ENCODE assay signal across 9 cellular contexts in the genomic region with DNA sequence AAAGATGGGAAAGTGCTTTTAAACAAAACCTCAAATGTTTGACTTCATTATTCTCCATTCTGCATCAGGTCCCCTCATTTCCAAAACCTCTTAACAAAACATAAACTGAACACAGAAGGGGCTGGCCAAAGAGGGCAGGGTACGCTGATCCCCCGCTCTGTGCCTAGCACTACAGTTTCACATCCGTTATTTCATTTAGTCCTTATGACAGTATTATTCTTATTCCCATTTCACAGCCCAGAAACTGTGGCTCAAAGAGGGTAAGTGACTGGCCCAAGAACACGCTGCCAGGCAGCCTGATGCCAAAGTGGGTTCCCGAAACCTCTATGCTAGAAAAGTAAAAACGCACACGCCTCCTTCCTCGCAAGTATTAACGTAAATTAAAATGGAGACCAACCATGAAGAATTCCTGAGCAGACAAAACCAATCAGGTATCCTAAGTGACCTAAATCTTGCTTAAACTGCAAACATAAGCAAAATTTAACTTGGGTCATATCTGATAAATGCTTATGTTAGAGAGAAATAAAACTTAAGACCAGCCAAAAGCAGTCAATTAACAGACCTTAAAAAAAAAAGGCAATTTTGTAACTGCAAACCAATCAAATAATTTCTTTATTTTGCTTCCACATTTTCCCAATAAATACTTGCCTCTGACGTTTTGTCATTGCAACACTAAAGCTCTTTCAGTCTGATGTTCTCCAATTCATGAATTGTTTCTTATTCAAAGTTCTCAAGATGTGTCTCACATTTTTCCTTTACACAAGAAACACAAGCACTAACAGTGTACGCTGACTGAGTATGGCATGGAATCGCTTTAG. TPM values are rescaled to one million over a fixed set of nuclear protein-coding genes. Genes with fewer than 3 reads are reported as not detected.
A peak's percentile ranks its signal among the peaks of the same experiment; 100 is the strongest.
DNase-seq lines count a peak whose midpoint lies in the region; ATAC-seq, FAIRE-seq and TF ChIP-seq lines count a peak whose summit lies in the region.
"Had no signal": no experiment of that assay in that cellular context is flagged by ENCODE, and none has a peak within 500 bp of the region (broad histone marks: within the 10 kb centered on the region; RNA-seq: fewer than 3 reads in every experiment).

No MANE protein-coding gene starts in this region.

- H3K9me3 ChIP-seq in PC-3 (ENCODE audit: low read length) = no peaks in the 10 kb centered on the region
- no peaks in the 10 kb centered on the region for H3K9me3 ChIP-seq in parathyroid adenoma (ENCODE audit: control insufficient read depth, low read length)

- peaks cover 28% of the 10 kb centered on the region for H3K79me2 ChIP-seq in PC-3 (ENCODE audit: low read length)
- peaks cover 6% of the 10 kb centered on the region for H3K79me2 ChIP-seq in parathyroid adenoma

- no peak for FAIRE-seq in H54 (lab: Jason Lieb, UNC)

- H4K20me1 ChIP-seq in PC-3 (ENCODE audit: low read length) = no peaks in the 10 kb centered on the region

- CTCF ChIA-PET in PC-3 (lab: Charles Lee) = no interaction called here

- BruUV-seq in PC-3 (replicated peaks; lab: Mats Ljungman, UMichigan) = TSS peak; percentile 63

- peak overlapping the region; percentile 73 for H2AFZ ChIP-seq in PC-3 (ENCODE audit: low read length)
- peak overlapping the region; percentile 3 for H2AFZ ChIP-seq in parathyroid adenoma

- no peaks in the 10 kb centered on the region for H3K9me2 ChIP-seq in PC-3 (replicated peaks; ENCODE audit: low read length)

- intact Hi-C loops in PC-3 (cut with micrococcal nuclease) = no loop called here

- POLR2A ChIA-PET in PC-3 (lab: Charles Lee; ENCODE audit: unreplicated experiment) = interaction anchor here (0.6 kb wide), 2 partner anchors 8 to 439 kb away, joined by 3 to 6 read pairs; no protein-coding TSS in a partner anchor

- TF ChIP-seq CTCF in PC-3 (conservative IDR thresholded peaks at IDR 0.05; ENCODE audit: low read depth, low read length) (no peak), epithelial cell of proximal tubule (conservative IDR thresholded peaks at IDR 0.05; ENCODE audit: low read depth, low read length) (no peak), parathyroid adenoma (IDR thresholded peaks at IDR 0.05) (no peak), GM13976 (IDR thresholded peaks at IDR 0.05; ENCODE audit: borderline replicate concordance, control extremely low read depth, extremely low read depth, insufficient read depth, missing control alignments) (no peak)

- peaks cover 25% of the 10 kb centered on the region for H3K4me1 ChIP-seq in PC-3 (ENCODE audit: insufficient read depth, low read length)
- H3K4me1 ChIP-seq in parathyroid adenoma = peaks cover 3% of the 10 kb centered on the region

- ATAC-seq in PC-3 (peak; percentile 0; the same call in 1 of the 2 replicates), GM21619 (IDR thresholded peaks at IDR 0.05; ENCODE audit: unreplicated experiment) (no peak)

- H3K9ac ChIP-seq in PC-3 (ENCODE audit: low read length) (peak overlapping the region; percentile 62), parathyroid adenoma (no peak overlapping the region)

- H3K4me2 ChIP-seq in PC-3 (ENCODE audit: low read length) = peak overlapping the region; percentile 94
- peak overlapping the region; percentile 57 for H3K4me2 ChIP-seq in parathyroid adenoma (ENCODE audit: low read length)

- TF ChIP-seq POLR2A in H54 (IDR thresholded peaks at IDR 0.05; ENCODE audit: low read depth, low read length) = no peak

- H3K27me3 ChIP-seq in PC-3 (ENCODE audit: low read length) (no peaks in the 10 kb centered on the region), parathyroid adenoma (ENCODE audit: control insufficient read depth, insufficient read depth, low read length) (no peaks in the 10 kb centered on the region)

- in situ Hi-C loops in GM13976 (cut with MboI; ENCODE audit: low sequenced_read_pairs, unreplicated experiment) = no loop called here

- H3K36me3 ChIP-seq in PC-3 (ENCODE audit: low read depth, low read length) = no peaks in the 10 kb centered on the region
- H3K36me3 ChIP-seq in parathyroid adenoma (ENCODE audit: control insufficient read depth, insufficient read depth, low read length) = no peaks in the 10 kb centered on the region

- H3K4me3 ChIP-seq in PC-3 (ENCODE audit: low read length) (peak overlapping the region; percentile 87), epithelial cell of proximal tubule (ENCODE audit: low read depth, low read length) (peak overlapping the region; percentile 79), parathyroid adenoma (ENCODE audit: low read depth, low read length) (peak overlapping the region; percentile 54)

- peak; percentile 25 for DNase-seq in DMS114 treated with DMSO at 0.1 percent for 48 hours (lab: John Stamatoyannopoulos, UW; ENCODE audit: unreplicated experiment)
- DNase-seq in PC-3 = peak; percentile 27
- no peak for DNase-seq in epithelial cell of proximal tubule (ENCODE audit: low read depth)
- DNase-seq in middle frontal gyrus (ENCODE audit: extremely low spot score, low spot score) = no peak
- DNase-seq in H54 (ENCODE audit: insufficient read length, low spot score) = no peak
- no peak for DNase-seq in GM13976 (ENCODE audit: low spot score)

- H3F3A ChIP-seq in PC-3 (ENCODE audit: low read length, unreplicated experiment) = no peaks in the 10 kb centered on the region

- H3K27ac ChIP-seq in PC-3 (ENCODE audit: low read length) (peak overlapping the region; percentile 6; the same call in 1 of the 2 replicates), parathyroid adenoma (peak overlapping the region; percentile 13)

RNA-seq across cellular contexts. Expression of gene CASP9, which starts 0.7 kb away (rescaled TPM):
- total RNA-seq in PC-3 (2014; rRNA removed) (8.0 and 14.0 TPM in 2 replicates), epithelial cell of proximal tubule (10.3 and 24.2 TPM in 2 replicates)

RNA-seq across cellular contexts. Expression of gene DNAJC16, which starts 3.3 kb away (rescaled TPM):
- 9.2 and 11.7 TPM in 2 replicates for total RNA-seq in PC-3 (2014; rRNA removed)
- total RNA-seq in epithelial cell of proximal tubule = 9.8 and 13.5 TPM in 2 replicates

RNA-seq across cellular contexts. Expression of gene CELA2B, which starts 47.4 kb away (rescaled TPM):
- total RNA-seq in PC-3 (2014; rRNA removed) (not detected in 2 replicates), epithelial cell of proximal tubule (not detected in 2 replicates)
- total RNA-seq: M059J had no signal

Comparison
In these comparisons a context has a peak if more than half of its experiments do, and no peak if none do; other contexts are left out.
1. DNase-seq: peak in DMS114 treated with DMSO at 0.1 percent for 48 hours (single experiment) and PC-3 (single experiment); none in epithelial cell of proximal tubule (single experiment), middle frontal gyrus (single experiment), H54 (single experiment) and GM13976 (single experiment).
2. Peak in every context shown above with its lines, with median percentiles within 50 percentile points of each other: H3K4me3 ChIP-seq.